Comparison of ENCODE assay signal across 21 cellular contexts in the genomic region with DNA sequence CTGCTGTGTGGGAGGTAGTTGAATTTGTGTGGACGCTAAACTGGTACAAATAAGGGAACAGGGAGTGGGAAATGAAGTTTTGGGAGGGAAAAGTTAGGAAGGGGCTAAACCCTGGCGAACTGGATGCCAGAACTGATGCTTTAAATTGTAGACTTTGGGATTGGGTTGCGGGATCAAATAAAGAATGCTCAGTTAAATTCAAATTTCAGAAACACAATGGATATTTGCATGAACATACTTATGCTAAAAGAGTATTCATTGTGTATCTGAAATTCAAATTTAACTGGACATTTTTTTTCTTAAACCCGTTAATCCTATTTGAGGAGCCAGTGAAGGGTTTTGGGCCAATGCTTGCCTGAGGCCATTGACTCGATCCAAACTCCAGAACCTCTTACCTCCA. TPM values are rescaled to one million over a fixed set of nuclear protein-coding genes. Genes with fewer than 3 reads are reported as not detected.
DNase-seq lines count a peak whose midpoint lies in the region; ATAC-seq and TF ChIP-seq lines count a peak whose summit lies in the region.
"Had no signal": no experiment of that assay in that cellular context is flagged by ENCODE, and none has a peak within 500 bp of the region (broad histone marks: within the 10 kb centered on the region; RNA-seq: fewer than 3 reads in every experiment).

No MANE protein-coding gene starts in this region.

- H3K27ac ChIP-seq in mesenchymal stem cell (ENCODE audit: low read length, poor library complexity, severe bottlenecking) = peak overlapping the region; percentile 83
- H3K27ac ChIP-seq: BLaER1, parathyroid adenoma had no signal

- peak overlapping the region in 1 of 2 experiments; percentile 72 for H3K4ac ChIP-seq in mesenchymal stem cell (ENCODE audit: low read depth in 1 of 2, low read length in 2 of 2)

- H3K4me3 Mint-ChIP-seq in HFFc6 = peak overlapping the region; percentile 84
- H3K4me3 Mint-ChIP-seq in T-helper 17 cell = no peak overlapping the region
- H3K4me3 Mint-ChIP-seq: activated CD4-positive, alpha-beta memory T cell treated with anti-CD3 and anti-CD28 coated beads, Interleukin-2, amount 10 ng/mL, durations not matched to agents 7 days and 5 days; stimulated activated naive CD8-positive, alpha-beta T cell treated with anti-CD3 and anti-CD28 coated beads, Interleukin-15, Interleukin-2, amounts not matched to agents 100 ng/mL and 50 ng/mL, for 24 hours; WTC11 had no signal

- H4K91ac ChIP-seq in mesenchymal stem cell (ENCODE audit: low read length) = no peak overlapping the region

- peaks cover 7% of the 10 kb centered on the region for H3K4me1 ChIP-seq in mesenchymal stem cell (ENCODE audit: control insufficient read depth, insufficient read depth, low read depth, low read length)
- H3K4me1 ChIP-seq: parathyroid adenoma had no signal

- peak overlapping the region in 1 of 2 experiments; percentile 14 for H2BK12ac ChIP-seq in mesenchymal stem cell (ENCODE audit: low read length in 2 of 2)

- no peak overlapping the region for H2BK5ac ChIP-seq in mesenchymal stem cell (ENCODE audit: low read depth, low read length, poor library complexity, severe bottlenecking)

- no peaks in the 10 kb centered on the region for H3K9me3 ChIP-seq in T-helper 17 cell (ENCODE audit: control insufficient read depth, low read length, poor library complexity, severe bottlenecking)
- no peaks in the 10 kb centered on the region for H3K9me3 ChIP-seq in mesenchymal stem cell (ENCODE audit: control insufficient read depth, low read length)
- H3K9me3 ChIP-seq: BLaER1, transverse colon had no signal

- no peak overlapping the region for H3K23ac ChIP-seq in mesenchymal stem cell (ENCODE audit: low read length in 2 of 2)

- no peaks in the 10 kb centered on the region for H3K79me1 ChIP-seq in mesenchymal stem cell (replicated peaks; ENCODE audit: low read length, poor library complexity, severe bottlenecking)

- no peaks in the 10 kb centered on the region; the same call in 1 of the 2 replicates for H3K27me3 Mint-ChIP-seq in HFFc6 (ENCODE audit: insufficient read depth)
- H3K27me3 Mint-ChIP-seq in T-helper 17 cell = peaks cover 5% of the 10 kb centered on the region
- H3K27me3 Mint-ChIP-seq: activated CD4-positive, alpha-beta memory T cell treated with anti-CD3 and anti-CD28 coated beads, Interleukin-2, amount 10 ng/mL, durations not matched to agents 7 days and 5 days; stimulated activated naive CD8-positive, alpha-beta T cell treated with anti-CD3 and anti-CD28 coated beads, Interleukin-15, Interleukin-2, amounts not matched to agents 100 ng/mL and 50 ng/mL, for 24 hours had no signal

- DNase-seq in HFFc6 (no peak), T-helper 17 cell (no peak), mesenchymal stem cell (no peak), NK-92 (lab: John Stamatoyannopoulos, UW; ENCODE audit: unreplicated experiment) (no peak), GF-D8 (lab: John Stamatoyannopoulos, UW) (no peak)
- DNase-seq: activated CD4-positive, alpha-beta memory T cell treated with anti-CD3 and anti-CD28 coated beads, Interleukin-2, amount 10 ng/mL, durations not matched to agents 7 days and 5 days; activated naive CD4-positive, alpha-beta T cell; effector CD8-positive, alpha-beta T cell; Kasumi-1; NCI-H1092; NCI-H2081; NCI-H446 treated with DMSO at 0.1 percent for 48 hours; SHP77; stimulated activated CD4-positive, alpha-beta T cell treated with anti-CD3 and anti-CD28 coated beads, Interleukin-2, amount 100 ng/mL, for 24 hours; transverse colon had no signal

- no peak for ATAC-seq in T-helper 17 cell
- no peak for ATAC-seq in GM18861 (IDR thresholded peaks at IDR 0.05; ENCODE audit: unreplicated experiment)
- no peak for ATAC-seq in HG03342 (IDR thresholded peaks at IDR 0.05; ENCODE audit: unreplicated experiment)

- TF ChIP-seq CTCF in HFFc6 (IDR thresholded peaks at IDR 0.05) = no peak

- peak overlapping the region in 1 of 2 experiments; percentile 64 for H3K18ac ChIP-seq in mesenchymal stem cell (ENCODE audit: low read depth in 1 of 2, low read length in 2 of 2)

- no peak overlapping the region for H4K8ac ChIP-seq in mesenchymal stem cell (ENCODE audit: low read length)

- H3K27ac Mint-ChIP-seq in HFFc6 = peak overlapping the region; percentile 94
- H3K27ac Mint-ChIP-seq in T-helper 17 cell = peak overlapping the region; percentile 34
- H3K27ac Mint-ChIP-seq: activated CD4-positive, alpha-beta memory T cell treated with anti-CD3 and anti-CD28 coated beads, Interleukin-2, amount 10 ng/mL, durations not matched to agents 7 days and 5 days; stimulated activated naive CD8-positive, alpha-beta T cell treated with anti-CD3 and anti-CD28 coated beads, Interleukin-15, Interleukin-2, amounts not matched to agents 100 ng/mL and 50 ng/mL, for 24 hours; WTC11 had no signal

- no peak overlapping the region for H3K14ac ChIP-seq in mesenchymal stem cell (ENCODE audit: low read length in 2 of 2)

- H3K36me3 ChIP-seq in mesenchymal stem cell (ENCODE audit: control insufficient read depth in 1 of 2, insufficient read depth in 2 of 2, low read depth in 1 of 2, low read length in 2 of 2) = no peaks in the 10 kb centered on the region
- H3K36me3 ChIP-seq: BLaER1, transverse colon had no signal

- H3K9me3 Mint-ChIP-seq in HFFc6 = no peaks in the 10 kb centered on the region
- H3K9me3 Mint-ChIP-seq: stimulated activated naive CD8-positive, alpha-beta T cell treated with anti-CD3 and anti-CD28 coated beads, Interleukin-15, Interleukin-2, amounts not matched to agents 100 ng/mL and 50 ng/mL, for 24 hours; WTC11 had no signal

- H3K4me3 ChIP-seq in mesenchymal stem cell (ENCODE audit: insufficient read depth in 1 of 2, low read depth in 1 of 2, low read length in 2 of 2) = peak overlapping the region in 1 of 2 experiments; percentile 72
- H3K4me3 ChIP-seq: BLaER1, transverse colon had no signal

- no peak overlapping the region for H2AFZ ChIP-seq in mesenchymal stem cell (ENCODE audit: low read depth, low read length)
- H2AFZ ChIP-seq: parathyroid adenoma had no signal

- H3K4me1 Mint-ChIP-seq in HFFc6 (ENCODE audit: low read depth) (peaks cover 30% of the 10 kb centered on the region), T-helper 17 cell (peaks cover 3% of the 10 kb centered on the region)

- no peaks in the 10 kb centered on the region for H3K36me3 Mint-ChIP-seq in HFFc6 (ENCODE audit: low read depth)
- H3K36me3 Mint-ChIP-seq in T-helper 17 cell (ENCODE audit: low read depth) = no peaks in the 10 kb centered on the region
- H3K36me3 Mint-ChIP-seq: WTC11 had no signal

- H2AK5ac ChIP-seq in mesenchymal stem cell (ENCODE audit: low read length, severe bottlenecking) = peak overlapping the region; percentile 79

- H2BK15ac ChIP-seq in mesenchymal stem cell (ENCODE audit: low read depth, poor library complexity, severe bottlenecking) = peak overlapping the region; percentile 26

- no peak overlapping the region for H3K4me2 ChIP-seq in mesenchymal stem cell (ENCODE audit: low read length, poor library complexity, severe bottlenecking)
- H3K4me2 ChIP-seq: BLaER1 had no signal

- H3K27me3 ChIP-seq in mesenchymal stem cell (ENCODE audit: control insufficient read depth in 1 of 2, insufficient read depth in 1 of 2, low read length in 2 of 2) = no peaks in the 10 kb centered on the region
- H3K27me3 ChIP-seq: BLaER1, transverse colon had no signal

- H3K9ac ChIP-seq in mesenchymal stem cell (ENCODE audit: low read length) = peak overlapping the region; percentile 78
- H3K9ac ChIP-seq: BLaER1, parathyroid adenoma had no signal

- 60% methylated on average over 4 of the region's 5 CpGs for WGBS in mesenchymal stem cell

- H2BK120ac ChIP-seq in mesenchymal stem cell (ENCODE audit: low read depth, low read length) = no peak overlapping the region

RNA-seq across cellular contexts. Expression of a gene that starts 44.1 kb away (rescaled TPM):
- total RNA-seq in HFFc6 (2021; fragmentation: NEBNext Ultra II Directional; extraction: Animal tissue kit (Norgen Biotek cat#: 25700)) = 100 to 1,000 TPM; 461 to 607 (median 548) TPM
- 100 to 1,000 TPM; 176 to 189 TPM for total RNA-seq in T-helper 17 cell
- polyA plus RNA-seq in mesenchymal stem cell (2013, experiment 1 of 2) = 317 TPM
- polyA plus RNA-seq in mesenchymal stem cell (2013, experiment 2 of 2) = 324 TPM
